Comparison of ENCODE assay signal across 8 cellular contexts in genomic region chr6:144064831-144065668, GRCh38. TPM values are rescaled to one million over a fixed set of nuclear protein-coding genes. Genes with fewer than 3 reads are reported as not detected.
DNase-seq lines count a peak whose midpoint lies in the region; ATAC-seq and TF ChIP-seq lines count a peak whose summit lies in the region.

No MANE protein-coding gene starts in this region.

- H3K4me3 Mint-ChIP-seq in chondrocyte (ENCODE audit: unreplicated experiment) (peak overlapping the region; percentile 68), naive B cell (peak overlapping the region; percentile 89 to 97 (median 94))

- peak; percentile 29 for DNase-seq in stimulated activated CD4-positive, alpha-beta T cell treated with anti-CD3 and anti-CD28 coated beads, Interleukin-4, amount 100 ng/mL, for 24 hours
- DNase-seq in stimulated activated CD4-positive, alpha-beta T cell treated with anti-CD3 and anti-CD28 coated beads, Interleukin-4, amount 100 ng/mL, for 4 hours: no peak
- DNase-seq in NCI-H69 (lab: John Stamatoyannopoulos, UW): peak; percentile 55
- DNase-seq in chondrocyte (ENCODE audit: low spot score): no peak
- peak; percentile 2 for DNase-seq in naive B cell

- H3K4me1 Mint-ChIP-seq in chondrocyte (ENCODE audit: low read depth) (peaks cover 17% of the 10 kb centered on the region), naive B cell (peaks cover 23 to 39% (median 26%) of the 10 kb centered on the region in 3 donors)

- H3K36me3 Mint-ChIP-seq in chondrocyte (ENCODE audit: low read depth) (no peaks in the 10 kb centered on the region), naive B cell (no peaks in the 10 kb centered on the region)

- H3K27me3 Mint-ChIP-seq in chondrocyte (ENCODE audit: low read depth): peaks cover 69% of the 10 kb centered on the region
- H3K27me3 Mint-ChIP-seq in naive B cell: no peaks in the 10 kb centered on the region

- H3K9me3 Mint-ChIP-seq in chondrocyte (ENCODE audit: low read depth) (no peaks in the 10 kb centered on the region), naive B cell (no peaks in the 10 kb centered on the region)

- no peak for TF ChIP-seq CTCF in chondrocyte (IDR thresholded peaks at IDR 0.05)

- H3K27ac Mint-ChIP-seq in chondrocyte (ENCODE audit: unreplicated experiment) (no peak overlapping the region), naive B cell (peak overlapping the region; percentile 67 to 98 (median 92))

- ATAC-seq in naive B cell (ENCODE audit: low read depth in 2 of 2) (no peak), HG02981 (IDR thresholded peaks at IDR 0.05; ENCODE audit: unreplicated experiment) (no peak), GM21737 (IDR thresholded peaks at IDR 0.05; ENCODE audit: unreplicated experiment) (no peak), HG03097 (IDR thresholded peaks at IDR 0.05; ENCODE audit: low FRiP score, unreplicated experiment) (no peak)

RNA-seq across cellular contexts. Expression of gene SF3B5, which starts 30.3 kb away (rescaled TPM):
- total RNA-seq in chondrocyte: 97.9 to 118 TPM (median 101 TPM) in 3 replicates
- polyA plus RNA-seq in naive B cell (ENCODE audit: low read depth in 6 of 6): 100 to 1,000 TPM; 314 to 420 (median 370) TPM

RNA-seq across cellular contexts. Expression of gene PLAGL1, which starts 57.0 kb away (rescaled TPM):
- 81.9 to 105 TPM (median 83.1 TPM) in 3 replicates for total RNA-seq in chondrocyte
- polyA plus RNA-seq in naive B cell (ENCODE audit: low read depth in 6 of 6): 10 to 100 TPM in 3 of 6 donors, 1 to 10 TPM in 3; 8.5 to 12.5 (median 10.1) TPM

Comparison
In these comparisons a context has a peak if more than half of its experiments do, and no peak if none do; other contexts are left out.
1. DNase-seq: peak in stimulated activated CD4-positive, alpha-beta T cell treated with anti-CD3 and anti-CD28 coated beads, Interleukin-4, amount 100 ng/mL, for 24 hours (single experiment), NCI-H69 (single experiment) and naive B cell (single experiment); none in stimulated activated CD4-positive, alpha-beta T cell treated with anti-CD3 and anti-CD28 coated beads, Interleukin-4, amount 100 ng/mL, for 4 hours (0 of 2) and chondrocyte (single experiment).